ENCODE assay signal across 9 cellular contexts in the genomic region with DNA sequence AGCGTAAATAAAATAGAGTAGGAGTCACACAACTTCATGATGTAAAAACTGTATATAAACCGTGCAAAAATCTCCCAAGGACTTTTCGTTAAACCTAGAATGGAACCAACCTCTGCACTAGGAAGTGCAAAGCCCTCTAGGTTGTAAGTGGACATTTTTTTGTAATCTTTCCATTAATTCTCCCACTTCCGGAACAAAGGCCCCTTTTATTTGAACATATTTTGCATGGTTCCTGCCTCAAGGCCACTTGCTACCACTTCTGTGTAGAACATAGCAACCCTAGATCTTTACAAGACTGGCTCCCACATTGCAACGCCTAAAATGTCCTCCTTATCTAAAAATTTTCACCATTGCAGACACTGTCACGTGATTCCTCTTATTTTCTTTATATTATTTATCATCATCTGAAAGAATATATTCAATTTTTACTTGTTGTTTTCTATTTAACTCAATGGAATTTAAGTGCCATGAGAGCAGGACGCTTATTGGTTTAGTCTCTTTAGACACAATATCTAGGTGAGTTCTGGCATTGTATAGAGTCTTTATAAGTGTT.
"Had no signal": no experiment of that assay in that cellular context is flagged by ENCODE, and none has a peak within 500 bp of the region (broad histone marks: within the 10 kb centered on the region; RNA-seq: fewer than 3 reads in every experiment).

No MANE protein-coding gene starts in this region.

- FAIRE-seq: H1, H54 had no signal

- DNase-seq: H9, HCEC 1CT, IMR-90, KBM-7 had no signal

- H3K4me3 ChIP-seq: GM23338 had no signal

- H2AFZ ChIP-seq: GM23338 had no signal

- H3K4me2 ChIP-seq: GM23338, KMS-11 had no signal

- H3K27ac ChIP-seq: HL-60, KMS-11 had no signal

- H3K9ac ChIP-seq: KMS-11 had no signal

- ATAC-seq: GM23338 had no signal
